21 cellular contexts compared by ENCODE assay signal in genomic region chr13:50267917-50268316, GRCh38.
A peak's percentile ranks its signal among the peaks of the same experiment; 100 is the strongest.
DNase-seq lines count a peak whose midpoint lies in the region; ATAC-seq and TF ChIP-seq lines count a peak whose summit lies in the region.
"Had no signal": no experiment of that assay in that cellular context is flagged by ENCODE, and none has a peak within 500 bp of the region (broad histone marks: within the 10 kb centered on the region; RNA-seq: fewer than 3 reads in every experiment).

No MANE protein-coding gene starts in this region.

- DNase-seq in left ventricle myocardium superior (no peak), right atrium auricular region (ENCODE audit: low spot score) (no peak), left lobe of liver (ENCODE audit: low spot score) (peak; percentile 68), omental fat pad (ENCODE audit: low spot score) (no peak), amygdala (lab: John Stamatoyannopoulos, UW) (no peak), SIG-M5 treated with dmso at 0.1 percent for 504 hours (lab: John Stamatoyannopoulos, UW; ENCODE audit: unreplicated experiment) (no peak)
- no peak for DNase-seq in activated naive CD4-positive, alpha-beta T cell treated with anti-CD3 and anti-CD28 coated beads, Interleukin-2, amount 50 U/mL, for 72 hours (ENCODE audit: low spot score in 2 of 2)
- no peak for DNase-seq in stimulated activated CD4-positive, alpha-beta T cell treated with anti-CD3 and anti-CD28 coated beads, Interleukin-1b, Interleukin-23, amount 100 ng/mL, for 48 hours
- DNase-seq: 8988T; AML-193; C1 segment of cervical spinal cord; CD8-positive, alpha-beta T cell; DMS153; MG63; NCI-H1417; NCI-H1694 treated with DMSO at 0.1 percent for 48 hours; NCI-H2081 treated with DMSO at 0.1 percent for 48 hours; NCI-H748 treated with DMSO at 0.1 percent for 48 hours; NK-92 treated with Interleukin-12 subunit alpha and Interleukin-12 subunit beta, amount 100 ng/mL, for 24 hours; Peyer's patch had no signal

- intact Hi-C loops in left ventricle myocardium superior (cut with micrococcal nuclease): no loop called here

- no peak overlapping the region for H3K27ac ChIP-seq in right atrium auricular region
- H3K27ac ChIP-seq: Peyer's patch, SJSA1 had no signal

- no peaks in the 10 kb centered on the region for H3K36me3 ChIP-seq in right atrium auricular region
- H3K36me3 ChIP-seq: MG63, Peyer's patch, SJSA1 had no signal

- H3K27me3 ChIP-seq in right atrium auricular region: no peaks in the 10 kb centered on the region
- H3K27me3 ChIP-seq: MG63, Peyer's patch, SJSA1 had no signal

- ATAC-seq in left ventricle myocardium superior (peak; percentile 21), left lobe of liver (peak; percentile 98), omental fat pad (ENCODE audit: low FRiP score) (peak; percentile 48)
- ATAC-seq in activated naive CD4-positive, alpha-beta T cell treated with anti-CD3 and anti-CD28 coated beads, Interleukin-2, amount 50 U/mL, for 72 hours: no peak
- ATAC-seq: CD8-positive, alpha-beta T cell had no signal

- peaks cover 0 to 4% of the 10 kb centered on the region in 2 donors for H3K9me3 Mint-ChIP-seq in activated naive CD4-positive, alpha-beta T cell treated with anti-CD3 and anti-CD28 coated beads, Interleukin-2, amount 50 U/mL, for 72 hours
- H3K9me3 Mint-ChIP-seq: CD8-positive, alpha-beta T cell had no signal

- H3K4me3 ChIP-seq in right atrium auricular region: no peak overlapping the region
- H3K4me3 ChIP-seq: MG63, Peyer's patch, SJSA1 had no signal

- TF ChIP-seq CTCF in right atrium auricular region (IDR thresholded peaks at IDR 0.05) (no peak), omental fat pad (IDR thresholded peaks at IDR 0.05) (no peak)

- no peak overlapping the region for H3K27ac Mint-ChIP-seq in activated naive CD4-positive, alpha-beta T cell treated with anti-CD3 and anti-CD28 coated beads, Interleukin-2, amount 50 U/mL, for 72 hours
- H3K27ac Mint-ChIP-seq: CD8-positive, alpha-beta T cell had no signal

- H3K9me3 ChIP-seq in right atrium auricular region: no peaks in the 10 kb centered on the region
- H3K9me3 ChIP-seq: MG63, Peyer's patch, SJSA1 had no signal

- H3K4me1 ChIP-seq in right atrium auricular region: no peaks in the 10 kb centered on the region
- H3K4me1 ChIP-seq: Peyer's patch, SJSA1 had no signal

- H3K36me3 Mint-ChIP-seq in activated naive CD4-positive, alpha-beta T cell treated with anti-CD3 and anti-CD28 coated beads, Interleukin-2, amount 50 U/mL, for 72 hours: no peaks in the 10 kb centered on the region
- H3K36me3 Mint-ChIP-seq: CD8-positive, alpha-beta T cell had no signal

Comparison
In these comparisons a context has a peak if more than half of its experiments do, and no peak if none do; other contexts are left out.
1. ATAC-seq: peak in left ventricle myocardium superior (single experiment), left lobe of liver (single experiment) and omental fat pad (single experiment); none in activated naive CD4-positive, alpha-beta T cell treated with anti-CD3 and anti-CD28 coated beads, Interleukin-2, amount 50 U/mL, for 72 hours (0 of 2).